In genomic region chr3:110846971-110847370, GRCh38 we compare ENCODE assay signal across 32 cellular contexts.
"Had no signal": no experiment of that assay in that cellular context is flagged by ENCODE, and none has a peak within 500 bp of the region (broad histone marks: within the 10 kb centered on the region; RNA-seq: fewer than 3 reads in every experiment).

No MANE protein-coding gene starts in this region.

- H3K4me1 ChIP-seq: SJSA1 had no signal

- DNase-seq: Kasumi-1, MG63, NCI-H1048, NCI-H1092 treated with DMSO at 0.1 percent for 48 hours, NCI-H1105 treated with DMSO at 0.1 percent for 48 hours, NCI-H1417, NCI-H1436, NCI-H146, NCI-H1694, NCI-H187, NCI-H1930, NCI-H2029 treated with DMSO at 0.1 percent for 48 hours, NCI-H2081 treated with DMSO at 0.1 percent for 48 hours, NCI-H2107, NCI-H2171, NCI-H226, NCI-H446 treated with DMSO at 0.1 percent for 48 hours, NCI-H510A, NCI-H524, NCI-H526, NCI-H69, NCI-H748 treated with DMSO at 0.1 percent for 48 hours, NCI-H82, PC-9, Right ventricle myocardium superior, RPMI8226, SHP77 treated with DMSO at 0.1 percent for 48 hours, SK-N-SH, SW 1271, T-cell had no signal

- H3K4me1 Mint-ChIP-seq: T-cell had no signal

- H3K27ac Mint-ChIP-seq: T-cell had no signal

- H2AFZ ChIP-seq: PC-9 had no signal

- H3K4me2 ChIP-seq: PC-9, SK-N-SH had no signal

- ATAC-seq: Panc1, T-cell had no signal

- H3K27me3 ChIP-seq: MG63, SJSA1 had no signal

- H3K27ac ChIP-seq: PC-9, SJSA1 had no signal

- H3K9ac ChIP-seq: SK-N-SH had no signal

- H3K4me3 ChIP-seq: MG63, PC-9, SJSA1 had no signal

- H3K36me3 Mint-ChIP-seq: T-cell had no signal

- H3K36me3 ChIP-seq: MG63, SJSA1 had no signal

- H3K9me3 ChIP-seq: MG63, SJSA1, SK-N-SH had no signal

- H3K4me3 Mint-ChIP-seq: T-cell had no signal
